ENCODE assay signal across 6 cellular contexts in genomic region chr9:15763371-15763770, GRCh38.
"Had no signal": no experiment of that assay in that cellular context is flagged by ENCODE, and none has a peak within 500 bp of the region (broad histone marks: within the 10 kb centered on the region; RNA-seq: fewer than 3 reads in every experiment).

No MANE protein-coding gene starts in this region.

- ATAC-seq: GM23338, HepG2 had no signal

- H3K4me2 ChIP-seq: GM23338 had no signal

- DNase-seq: H9, HCEC 1CT, KBM-7 had no signal

- H2AFZ ChIP-seq: GM23338 had no signal

- H3K4me3 ChIP-seq: GM23338 had no signal

- H3K27ac ChIP-seq: HL-60 had no signal
